20 cellular contexts compared by ENCODE assay signal in the genomic region with DNA sequence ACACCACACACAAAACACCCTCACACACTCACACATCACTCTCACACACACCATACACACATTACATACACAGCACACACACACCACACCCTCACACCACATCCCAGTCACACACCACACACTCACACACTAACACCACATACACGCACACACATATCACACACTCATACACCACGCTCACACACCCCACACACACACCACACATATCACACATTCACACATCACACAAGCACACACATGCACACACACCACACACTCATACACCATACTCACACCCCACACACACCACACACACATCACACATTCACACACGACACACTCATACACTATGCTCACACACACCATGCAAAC. TPM values are rescaled to one million over a fixed set of nuclear protein-coding genes. Genes with fewer than 3 reads are reported as not detected.
DNase-seq lines count a peak whose midpoint lies in the region; ATAC-seq and TF ChIP-seq lines count a peak whose summit lies in the region.
"Had no signal": no experiment of that assay in that cellular context is flagged by ENCODE, and none has a peak within 500 bp of the region (broad histone marks: within the 10 kb centered on the region; RNA-seq: fewer than 3 reads in every experiment).

No MANE protein-coding gene starts in this region.

- H3K27me3 ChIP-seq in left ventricle myocardium inferior (ENCODE audit: low read depth) (peaks cover 42% of the 10 kb centered on the region), ectodermal cell (ENCODE audit: control insufficient read depth, insufficient read depth, low read length, poor library complexity, severe bottlenecking) (peaks cover 56% of the 10 kb centered on the region)

- TF ChIP-seq CTCF in left ventricle myocardium inferior (IDR thresholded peaks at IDR 0.05; ENCODE audit: borderline replicate concordance), result no peak

- DNase-seq in left ventricle myocardium inferior (no peak), Right ventricle myocardium superior (no peak), UCSD-AML1 (lab: John Stamatoyannopoulos, UW; ENCODE audit: unreplicated experiment) (no peak), GM03348 (ENCODE audit: low spot score) (no peak), anterior cingulate cortex (lab: John Stamatoyannopoulos, UW) (no peak)
- DNase-seq in activated naive CD4-positive, alpha-beta T cell treated with Interleukin-2 at 50 U/mL for 16 hours, result no peak
- DNase-seq: 8988T; HCEC 1CT; left lung; MV-4-11; NCI-H1436 treated with DMSO at 0.1 percent for 48 hours; NCI-H2081 treated with DMSO at 0.1 percent for 48 hours; NCI-H526 treated with DMSO at 0.1 percent for 48 hours; NK-92 treated with Interleukin-12 subunit alpha and Interleukin-12 subunit beta, amount 100 ng/mL, for 24 hours; T-helper 17 cell had no signal

- 88 to 93% methylated on average over 3 of the region's 3 CpGs for WGBS in ectodermal cell, 2 experiments
- WGBS in mesodermal cell (ENCODE audit: insufficient coverage in 2 of 2), 2 experiments, result 86 to 87% methylated on average over 3 of the region's 3 CpGs

- H3K9me3 ChIP-seq in left ventricle myocardium inferior (replicated peaks) (peaks cover 5% of the 10 kb centered on the region), ectodermal cell (ENCODE audit: control insufficient read depth, low read length) (no peaks in the 10 kb centered on the region), mesodermal cell (ENCODE audit: control insufficient read depth, low read length) (no peaks in the 10 kb centered on the region)
- H3K9me3 ChIP-seq: body of pancreas, upper lobe of left lung had no signal

- H3K4me1 ChIP-seq in left ventricle myocardium inferior, result peaks cover 21% of the 10 kb centered on the region
- H3K4me1 ChIP-seq in ectodermal cell (ENCODE audit: control insufficient read depth, insufficient read depth, low read length), result peaks cover 23% of the 10 kb centered on the region
- H3K4me1 ChIP-seq in mesodermal cell (ENCODE audit: control insufficient read depth, insufficient read depth, low read length, poor library complexity, severe bottlenecking), result no peaks in the 10 kb centered on the region

- intact Hi-C loops in left ventricle myocardium inferior (cut with micrococcal nuclease) (no loop called here), Right ventricle myocardium superior (cut with DNase I) (loop anchor here (5.0 kb wide), 1 partner anchor 66 kb away; no protein-coding TSS in a partner anchor)

- ATAC-seq in Right ventricle myocardium superior (ENCODE audit: poor library complexity), result no peak
- ATAC-seq: T-helper 17 cell had no signal

- H3K4me3 ChIP-seq in left ventricle myocardium inferior, result peak overlapping the region; percentile 71
- peak overlapping the region; percentile 10 for H3K4me3 ChIP-seq in ectodermal cell (ENCODE audit: insufficient read depth, low read depth, low read length)
- H3K4me3 ChIP-seq in mesodermal cell (ENCODE audit: extremely low read depth, insufficient read depth, low read length, poor library complexity, severe bottlenecking), result peak overlapping the region; percentile 5
- H3K4me3 ChIP-seq: body of pancreas, left lung had no signal

- H3K36me3 ChIP-seq in left ventricle myocardium inferior, result no peaks in the 10 kb centered on the region
- H3K36me3 ChIP-seq in ectodermal cell (ENCODE audit: control insufficient read depth, insufficient read depth, low read length), result no peaks in the 10 kb centered on the region
- H3K36me3 ChIP-seq in mesodermal cell (ENCODE audit: control insufficient read depth, insufficient read depth, low read length), result no peaks in the 10 kb centered on the region
- H3K36me3 ChIP-seq: left lung, upper lobe of left lung had no signal

- no peak overlapping the region for H3K27ac ChIP-seq in left ventricle myocardium inferior (replicated peaks)
- no peak overlapping the region for H3K27ac ChIP-seq in ectodermal cell (ENCODE audit: insufficient read depth, low read depth, low read length, poor library complexity, severe bottlenecking)
- no peak overlapping the region for H3K27ac ChIP-seq in mesodermal cell (ENCODE audit: low read depth, low read length, severe bottlenecking)
- H3K27ac ChIP-seq: body of pancreas, left lung, upper lobe of left lung had no signal

RNA-seq across cellular contexts. Expression of a gene that starts 0.5 kb away (rescaled TPM):
- 25.5 TPM for total RNA-seq in left ventricle myocardium inferior
- total RNA-seq in Right ventricle myocardium superior, result 22.8 TPM
- polyA plus RNA-seq in ectodermal cell (2013, experiment 1 of 4), result 3.1 TPM
- polyA plus RNA-seq in ectodermal cell (2013, experiment 2 of 4), result 4.5 TPM
- 3.5 TPM for polyA plus RNA-seq in ectodermal cell (2013, experiment 3 of 4)
- 4.5 TPM for polyA plus RNA-seq in ectodermal cell (2013, experiment 4 of 4)
- polyA plus RNA-seq in mesodermal cell (2013, experiment 1 of 2), result 2.0 TPM
- polyA plus RNA-seq in mesodermal cell (2013, experiment 2 of 2), result 0.91 TPM
- total RNA-seq: CD8-positive, alpha-beta memory T cell had no signal
- polyA plus RNA-seq: CD8-positive, alpha-beta memory T cell had no signal

Comparison
In these comparisons a context has a peak if more than half of its experiments do, and no peak if none do; other contexts are left out.
1. H3K4me3 ChIP-seq: peak in every context shown above with its lines; median percentile 71 in left ventricle myocardium inferior; 10 in ectodermal cell; 5 in mesodermal cell.